23 cellular contexts compared by ENCODE assay signal in the genomic region with DNA sequence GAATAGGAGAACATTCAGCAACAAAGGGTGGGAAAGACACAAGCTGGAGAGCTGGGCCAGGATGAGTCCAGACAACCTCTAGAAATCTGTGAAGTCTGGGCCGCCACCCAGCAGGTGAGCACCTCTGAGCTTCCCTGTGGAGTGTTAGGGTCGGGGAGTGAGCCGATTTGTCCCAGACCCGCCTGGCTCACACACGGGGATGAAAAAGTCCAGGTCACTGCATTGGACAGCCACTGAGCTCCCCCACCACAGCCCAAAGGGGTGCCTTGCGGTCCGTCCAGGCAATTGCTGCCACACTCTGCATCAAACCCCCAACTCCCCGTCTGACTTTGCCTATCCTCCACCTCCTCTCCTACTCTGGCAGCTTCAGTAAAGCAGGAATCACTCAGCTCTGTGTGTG. TPM values are rescaled to one million over a fixed set of nuclear protein-coding genes. Genes with fewer than 3 reads are reported as not detected.
DNase-seq lines count a peak whose midpoint lies in the region; ATAC-seq, FAIRE-seq and TF ChIP-seq lines count a peak whose summit lies in the region.
"Had no signal": no experiment of that assay in that cellular context is flagged by ENCODE, and none has a peak within 500 bp of the region (broad histone marks: within the 10 kb centered on the region; RNA-seq: fewer than 3 reads in every experiment).

No MANE protein-coding gene starts in this region.

- peaks cover 18% of the 10 kb centered on the region for H3K4me1 ChIP-seq in GM23338 (ENCODE audit: insufficient read depth)
- H3K4me1 ChIP-seq in H1 (replicated peaks in 1 of 4; ENCODE audit: control insufficient read depth in 3 of 4, insufficient read depth in 4 of 4, low read length in 3 of 4): peaks cover 0 to 18% (median 11%) of the 10 kb centered on the region in 4 experiments; a peak in 5 of 7 replicates
- H3K4me1 ChIP-seq in kidney (ENCODE audit: control insufficient read depth in 1 of 2, insufficient read depth in 1 of 2, low read depth in 1 of 2, low read length in 2 of 2): no peaks in the 10 kb centered on the region
- peaks cover 4% of the 10 kb centered on the region for H3K4me1 ChIP-seq in hepatocyte (ENCODE audit: insufficient read depth)
- H3K4me1 ChIP-seq: BLaER1, Caco-2, HAP-1 had no signal

- no peak overlapping the region for H3K27ac ChIP-seq in GM23338 (ENCODE audit: low read depth)
- H3K27ac ChIP-seq in H1 (ENCODE audit: low read depth, low read length): no peak overlapping the region
- no peak overlapping the region for H3K27ac ChIP-seq in kidney (ENCODE audit: low read depth in 2 of 2, low read length in 2 of 2)
- H3K27ac ChIP-seq in hepatocyte: no peak overlapping the region
- H3K27ac ChIP-seq: 22Rv1, BLaER1, C4-2B, GM23248 had no signal

- intact Hi-C loops in kidney (cut with DNase I): no loop called here

- CTCF ChIA-PET in H1 (lab: Charles Lee; ENCODE audit: partially characterized antibody): interaction anchor here (0.7 to 2.4 kb wide), 4 partner anchors 8 to 54 kb away, joined by 3 to 8 read pairs (median 3); a partner anchor contains a TSS

- no peaks in the 10 kb centered on the region for H3K36me3 ChIP-seq in GM23338 (ENCODE audit: insufficient read depth)
- H3K36me3 ChIP-seq in H1 (ENCODE audit: control insufficient read depth in 2 of 4, insufficient read depth in 4 of 4, low read length in 3 of 4): no peaks in the 10 kb centered on the region
- H3K36me3 ChIP-seq in kidney (ENCODE audit: control insufficient read depth in 1 of 2, insufficient read depth in 2 of 2, low read length in 2 of 2): no peaks in the 10 kb centered on the region
- no peaks in the 10 kb centered on the region for H3K36me3 ChIP-seq in hepatocyte (replicated peaks; ENCODE audit: insufficient read depth, low read depth)
- H3K36me3 ChIP-seq: BLaER1, HAP-1 had no signal

- TF ChIP-seq RAD21 in H1 (IDR thresholded peaks at IDR 0.05 in 1 of 2, conservative IDR thresholded peaks at IDR 0.05 in 1 of 2; ENCODE audit: low read depth in 2 of 2, low read length in 2 of 2): no peak

- 0 out of 2 replicates have a peak overlapping the region, but pooled peaks have one; percentile 25 for H4K8ac ChIP-seq in H1 (ENCODE audit: extremely low read depth, insufficient read depth, low read length)

- H3K56ac ChIP-seq in H1 (replicated peaks; ENCODE audit: insufficient read length, low read depth, low read length): no peak overlapping the region

- H3K9ac ChIP-seq in H1 (replicated peaks in 1 of 4; ENCODE audit: extremely low read depth in 1 of 4, low read depth in 3 of 4, low read length in 3 of 4): no peak overlapping the region
- no peak overlapping the region for H3K9ac ChIP-seq in kidney (ENCODE audit: low read length in 2 of 2)
- H3K9ac ChIP-seq: BLaER1, GM23248 had no signal

- H3K4me2 ChIP-seq in GM23338 (no peak overlapping the region), H1 (ENCODE audit: insufficient read depth in 1 of 2, low read depth in 2 of 2, low read length in 2 of 2) (no peak overlapping the region), hepatocyte (no peak overlapping the region)
- H3K4me2 ChIP-seq: BLaER1 had no signal

- POLR2A ChIA-PET in H1 (lab: Charles Lee; ENCODE audit: partially characterized antibody): interaction anchor here (1.4 kb wide), 2 partner anchors 9 to 37 kb away, joined by 3 to 5 read pairs; no protein-coding TSS in a partner anchor

- H4K5ac ChIP-seq in H1 (ENCODE audit: insufficient read length, low read depth, low read length): no peak overlapping the region

- H3K14ac ChIP-seq in H1 (ENCODE audit: insufficient read length): no peak overlapping the region

- peak overlapping the region; percentile 71; the same call in 1 of the 2 replicates for H3K18ac ChIP-seq in H1 (ENCODE audit: extremely low read depth, low read length)

- H4K91ac ChIP-seq in H1 (replicated peaks; ENCODE audit: insufficient read length, low read length): no peak overlapping the region

- DNase-seq in GM23338 (ENCODE audit: low spot score) (no peak), H1 (ENCODE audit: low read depth in 1 of 2, low spot score in 2 of 2) (no peak), nephron progenitor cell (no peak), kidney (no peak), superior temporal gyrus (ENCODE audit: extremely low spot score) (no peak), hepatocyte (ENCODE audit: low spot score) (no peak)
- DNase-seq: Caco-2; CD4-positive, CD25-positive, alpha-beta regulatory T cell; CD8-positive, alpha-beta T cell; DMS79; EL; GDM1; GM23248; HFFc6 had no signal

- H3K4me3 ChIP-seq in GM23338: no peak overlapping the region
- H3K4me3 ChIP-seq in H1 (ENCODE audit: extremely low read depth in 1 of 4, insufficient read depth in 2 of 4, low read depth in 3 of 4, low read length in 4 of 4): no peak overlapping the region
- H3K4me3 ChIP-seq in kidney (ENCODE audit: low read length in 2 of 2): no peak overlapping the region
- no peak overlapping the region for H3K4me3 ChIP-seq in hepatocyte
- H3K4me3 ChIP-seq: BLaER1, GM12878, GM23248, HAP-1 had no signal

- no peaks in the 10 kb centered on the region for H3K23me2 ChIP-seq in H1 (ENCODE audit: low read depth, low read length)

- TF ChIP-seq CTCF in GM23338 (conservative IDR thresholded peaks at IDR 0.05; ENCODE audit: low read depth in 2 of 2) (no peak), H1 (IDR thresholded peaks at IDR 0.05; ENCODE audit: control extremely low read depth in 1 of 3, insufficient read depth in 1 of 3, low read depth in 1 of 3, low read length in 3 of 3) (no peak), nephron progenitor cell (IDR thresholded peaks at IDR 0.05) (no peak), kidney (IDR thresholded peaks at IDR 0.05; ENCODE audit: borderline replicate concordance, extremely low read depth, insufficient read depth) (no peak), hepatocyte (IDR thresholded peaks at IDR 0.05; ENCODE audit: poor library complexity) (no peak)

- H2AFZ ChIP-seq in GM23338: no peak overlapping the region
- no peak overlapping the region for H2AFZ ChIP-seq in H1 (ENCODE audit: low read length)
- H2AFZ ChIP-seq in hepatocyte: no peak overlapping the region
- H2AFZ ChIP-seq: GM23248 had no signal

- peaks cover 4% of the 10 kb centered on the region; the same call in 1 of the 3 replicates for H3K36me3 Mint-ChIP-seq in GM23338 (ENCODE audit: low read depth)
- no peaks in the 10 kb centered on the region for H3K36me3 Mint-ChIP-seq in nephron progenitor cell (ENCODE audit: low read depth)
- H3K36me3 Mint-ChIP-seq: CD4-positive, CD25-positive, alpha-beta regulatory T cell; CD8-positive, alpha-beta T cell had no signal

- no peak for FAIRE-seq in H1 (lab: Jason Lieb, UNC)
- FAIRE-seq in kidney (lab: Jason Lieb, UNC): no peak
- FAIRE-seq: A204.1, GM12878, GM19239, H54 had no signal

- no peak overlapping the region for H2BK15ac ChIP-seq in H1 (ENCODE audit: low read length)

- H3K27me3 ChIP-seq in GM23338 (ENCODE audit: insufficient read depth) (no peaks in the 10 kb centered on the region), H1 (replicated peaks in 1 of 4; ENCODE audit: control insufficient read depth in 3 of 4, extremely low read depth in 1 of 4, insufficient read depth in 3 of 4, low read length in 3 of 4) (no peaks in the 10 kb centered on the region), hepatocyte (no peaks in the 10 kb centered on the region)

- no peaks in the 10 kb centered on the region for H3K79me1 ChIP-seq in H1 (ENCODE audit: low read depth, low read length)

- no peak overlapping the region for H3K23ac ChIP-seq in H1 (ENCODE audit: insufficient read length)

- H3K27ac Mint-ChIP-seq in GM23338 (no peak overlapping the region), nephron progenitor cell (peak overlapping the region; percentile 37)
- H3K27ac Mint-ChIP-seq: B cell; CD4-positive, CD25-positive, alpha-beta regulatory T cell; CD8-positive, alpha-beta T cell; HFFc6 had no signal

- TF ChIP-seq EP300 in H1 (IDR thresholded peaks at IDR 0.05; ENCODE audit: borderline replicate concordance in 1 of 2, low read depth in 2 of 2, low read length in 2 of 2): no peak

- H3K27me3 Mint-ChIP-seq in GM23338 (ENCODE audit: insufficient read depth, low read depth, poor library complexity): no peaks in the 10 kb centered on the region
- H3K27me3 Mint-ChIP-seq in nephron progenitor cell (ENCODE audit: low read depth, poor library complexity): peaks cover 10% of the 10 kb centered on the region

- no peak overlapping the region for H2BK12ac ChIP-seq in H1 (ENCODE audit: low read depth, low read length)

- H3K9me3 Mint-ChIP-seq in GM23338 (no peaks in the 10 kb centered on the region), nephron progenitor cell (peaks cover 49% of the 10 kb centered on the region)
- H3K9me3 Mint-ChIP-seq: CD4-positive, CD25-positive, alpha-beta regulatory T cell; CD8-positive, alpha-beta T cell; HFFc6 had no signal

- peak; percentile 26; the same call in 2 of the 3 replicates for ATAC-seq in GM23338
- ATAC-seq: CD8-positive, alpha-beta T cell; GM12878 had no signal

- WGBS in H1 (ENCODE audit: extremely low coverage in 1 of 2, insufficient coverage in 1 of 2, insufficient read length in 1 of 2, insufficient replicate concordance in 2 of 2, low coverage in 1 of 2, low lambda C conversion rate in 2 of 2, missing lambda C conversion rate in 1 of 2), 2 experiments: 84% methylated on average over 5 of the region's 8 CpGs; no CpG with 5 or more reads in 1 of the 2 experiments
- WGBS in hepatocyte (ENCODE audit: low lambda C conversion rate, missing lambda C conversion rate): 73% methylated on average over 8 of the region's 8 CpGs

- H3K9me3 ChIP-seq in H1 (ENCODE audit: insufficient read depth in 2 of 2, low read depth in 1 of 2, low read length in 1 of 2) (no peaks in the 10 kb centered on the region), kidney (ENCODE audit: control insufficient read depth in 1 of 2, low read length in 2 of 2) (no peaks in the 10 kb centered on the region), hepatocyte (ENCODE audit: low read depth) (no peaks in the 10 kb centered on the region)
- H3K9me3 ChIP-seq: BLaER1, Caco-2, HAP-1 had no signal

- H2BK120ac ChIP-seq in H1 (replicated peaks; ENCODE audit: low read depth, low read length): no peak overlapping the region

- no peak overlapping the region for H2BK20ac ChIP-seq in H1 (ENCODE audit: low read length)

- H3K4ac ChIP-seq in H1 (replicated peaks; ENCODE audit: insufficient read length, low read depth, low read length): no peak overlapping the region

- H3K4me3 Mint-ChIP-seq in GM23338: no peak overlapping the region; the same call in 2 of the 3 replicates
- no peak overlapping the region for H3K4me3 Mint-ChIP-seq in nephron progenitor cell
- H3K4me3 Mint-ChIP-seq: B cell; CD4-positive, CD25-positive, alpha-beta regulatory T cell; CD8-positive, alpha-beta T cell; HFFc6 had no signal

- H3K9me2 ChIP-seq in GM23338 (ENCODE audit: insufficient read depth) (no peaks in the 10 kb centered on the region), hepatocyte (replicated peaks; ENCODE audit: insufficient read depth) (no peaks in the 10 kb centered on the region)

- TF ChIP-seq POLR2A in H1 (IDR thresholded peaks at IDR 0.05; ENCODE audit: control extremely low read depth in 1 of 2, low read depth in 2 of 2, low read length in 2 of 2): no peak

- no peak overlapping the region for H2BK5ac ChIP-seq in H1 (ENCODE audit: low read depth, low read length)

- H3F3A ChIP-seq in GM23338 (replicated peaks; ENCODE audit: low read depth): no peaks in the 10 kb centered on the region

- H3K4me1 Mint-ChIP-seq in GM23338: peaks cover 48% of the 10 kb centered on the region
- H3K4me1 Mint-ChIP-seq in nephron progenitor cell: peaks cover 35% of the 10 kb centered on the region
- H3K4me1 Mint-ChIP-seq: B cell; CD4-positive, CD25-positive, alpha-beta regulatory T cell had no signal

- H4K20me1 ChIP-seq in GM23338 (replicated peaks; ENCODE audit: insufficient read depth): no peaks in the 10 kb centered on the region
- H4K20me1 ChIP-seq in H1 (replicated peaks in 1 of 2; ENCODE audit: control insufficient read depth in 1 of 2, insufficient read depth in 2 of 2, low read length in 2 of 2): peaks cover 0 to 2% of the 10 kb centered on the region in 2 experiments
- no peaks in the 10 kb centered on the region for H4K20me1 ChIP-seq in hepatocyte (ENCODE audit: insufficient read depth, poor library complexity, severe bottlenecking)

- 0 out of 2 replicates have a peak overlapping the region, but pooled peaks have one; percentile 65 for H2AK5ac ChIP-seq in H1 (ENCODE audit: low read depth, low read length)

- H3K79me2 ChIP-seq in GM23338 (replicated peaks; ENCODE audit: insufficient read depth): peaks cover 11% of the 10 kb centered on the region; the same call in 1 of the 2 replicates
- H3K79me2 ChIP-seq in H1 (ENCODE audit: control insufficient read depth in 1 of 2, insufficient read depth in 2 of 2, low read length in 2 of 2): peaks cover 0 to 23% of the 10 kb centered on the region in 2 experiments; a peak in 2 of 4 replicates
- no peaks in the 10 kb centered on the region for H3K79me2 ChIP-seq in hepatocyte

RNA-seq across cellular contexts. Expression of a gene that starts 38.7 kb away (rescaled TPM):
- total RNA-seq in GM23338 (2014; rRNA removed; shearing (Covaris generic)): 7.0 and 9.5 TPM in 2 replicates
- polyA plus RNA-seq in GM23338 (2016; fragmentation: Nextera tagmentation; extraction: Ambion mirVana): 3.7 and 4.7 TPM in 2 replicates
- 6.8 and 7.2 TPM in 2 replicates for total RNA-seq in H1 (2021; fragmentation: NEBNext Ultra II Directional; extraction: Animal tissue kit (Norgen Biotek cat#: 25700))
- 3.7 and 4.0 TPM in 2 replicates for polyA plus RNA-seq in H1 (2011; rRNA removed)
- polyA plus RNA-seq in H1 (2011; cell fraction: cytosol; rRNA removed): 2.6 TPM
- 8.2 TPM for polyA plus RNA-seq in H1 (2011; cell fraction: nucleus; rRNA removed)
- polyA plus RNA-seq in H1 (2012, experiment 1 of 2): 2.7 to 3.6 TPM (median 3.0 TPM) in 4 replicates
- 0.49 TPM for polyA plus RNA-seq in H1 (2012, experiment 2 of 2)
- polyA plus RNA-seq in H1 (2013, experiment 1 of 2): 3.6 TPM
- polyA plus RNA-seq in H1 (2013, experiment 2 of 2): 3.1 TPM
- 14.8 and 15.6 TPM in 2 replicates for polyA minus RNA-seq in H1 (2011; rRNA and poly(A)+ RNA removed)
- polyA minus RNA-seq in H1 (2011; cell fraction: cytosol; rRNA and poly(A)+ RNA removed): 5.2 TPM
- polyA minus RNA-seq in H1 (2011; cell fraction: nucleus; rRNA and poly(A)+ RNA removed): 16.6 TPM
- total RNA-seq in kidney: 10.8 TPM
- 1.3 TPM for polyA plus RNA-seq in kidney (ENCODE audit: insufficient read depth, low read depth, low replicate concordance)
- total RNA-seq in hepatocyte: 1.3 and 2.3 TPM in 2 replicates
- polyA plus RNA-seq in hepatocyte: 3.2 and 5.0 TPM in 2 replicates
